In the genomic region with DNA sequence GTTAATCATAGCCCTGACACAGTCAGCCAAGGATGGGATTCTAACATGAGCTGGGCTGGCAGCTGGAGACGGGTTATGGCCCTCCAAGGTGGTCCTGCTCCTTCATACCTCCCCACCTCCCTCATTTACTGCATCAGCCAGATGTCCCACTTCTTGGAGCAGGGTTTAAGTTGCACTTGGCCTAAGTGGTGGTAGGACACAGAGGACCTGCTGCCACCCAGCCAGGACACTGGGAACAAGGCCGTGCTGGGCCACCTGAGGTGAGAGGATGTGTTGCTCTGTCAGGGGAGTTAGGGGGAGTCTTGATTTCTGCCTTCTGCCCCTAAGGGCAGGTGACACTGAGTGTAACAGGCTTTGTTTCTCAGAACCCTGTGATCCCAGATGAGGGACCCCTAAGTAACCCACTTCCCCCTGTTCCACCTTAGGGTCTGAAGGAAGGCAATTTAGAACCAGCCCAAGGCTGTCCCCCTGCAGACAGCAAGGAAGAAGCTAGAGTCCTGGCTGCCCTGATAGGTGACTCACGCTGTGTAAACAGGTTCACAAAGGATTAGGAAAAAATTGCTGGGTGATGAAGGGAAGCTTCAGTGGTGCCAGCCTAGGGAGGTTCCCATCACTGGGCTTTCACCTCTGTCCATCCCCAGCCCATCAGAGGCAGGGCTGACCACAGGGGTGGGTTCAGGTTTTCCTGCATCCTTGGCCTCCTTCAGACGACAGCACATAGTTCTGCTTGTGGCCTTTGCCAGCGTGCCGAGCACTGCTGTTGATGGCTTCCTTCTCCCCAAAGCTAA, we compare ENCODE assay signal across 12 cellular contexts.
A peak's percentile ranks its signal among the peaks of the same experiment; 100 is the strongest.
DNase-seq lines count a peak whose midpoint lies in the region; ATAC-seq and TF ChIP-seq lines count a peak whose summit lies in the region.
"Had no signal": no experiment of that assay in that cellular context is flagged by ENCODE, and none has a peak within 500 bp of the region (broad histone marks: within the 10 kb centered on the region; RNA-seq: fewer than 3 reads in every experiment).

No MANE protein-coding gene starts in this region.

- H3K4me1 Mint-ChIP-seq in endodermal cell (peaks cover 19% of the 10 kb centered on the region), T-cell (no peaks in the 10 kb centered on the region)
- no peaks in the 10 kb centered on the region for H3K4me1 Mint-ChIP-seq in activated T-cell treated with anti-CD3 and anti-CD28 coated beads, Interleukin-2, amount 50 U/mL, for 72 hours (ENCODE audit: low read depth)
- H3K4me1 Mint-ChIP-seq: immature natural killer cell had no signal

- DNase-seq in EL (peak; percentile 32), NCI-H69 (lab: John Stamatoyannopoulos, UW) (peak; percentile 70), endodermal cell (no peak), renal cortical epithelial cell (ENCODE audit: low read depth) (peak; percentile 77), occipital lobe (lab: John Stamatoyannopoulos, UW) (no peak), T-cell (no peak)
- DNase-seq in activated T-cell treated with anti-CD3 and anti-CD28 coated beads, Interleukin-2, amount 50 U/mL, for 72 hours = no peak
- DNase-seq: activated B cell treated with CpG ODN at 0.5 μM for 24 hours; activated T-cell treated with anti-CD3 and anti-CD28 coated beads, Interleukin-2, amount 50 U/mL, for 4 hours; immature natural killer cell; NCI-H2171 treated with DMSO at 0.1 percent for 48 hours had no signal

- no peak for TF ChIP-seq CTCF in endodermal cell (conservative IDR thresholded peaks at IDR 0.05)

- no peak overlapping the region for H3K4me3 ChIP-seq in endodermal cell (ENCODE audit: low read length)

- no peaks in the 10 kb centered on the region for H3K27me3 Mint-ChIP-seq in endodermal cell (ENCODE audit: insufficient read depth)
- H3K27me3 Mint-ChIP-seq in activated T-cell treated with anti-CD3 and anti-CD28 coated beads, Interleukin-2, amount 50 U/mL, for 72 hours (ENCODE audit: low read depth) = no peaks in the 10 kb centered on the region
- no peaks in the 10 kb centered on the region for H3K27me3 Mint-ChIP-seq in T-cell
- H3K27me3 Mint-ChIP-seq: activated B cell treated with CpG ODN at 0.5 μM for 24 hours had no signal

- peaks cover 4% of the 10 kb centered on the region for H3K36me3 Mint-ChIP-seq in endodermal cell (ENCODE audit: low read depth)
- H3K36me3 Mint-ChIP-seq in activated T-cell treated with anti-CD3 and anti-CD28 coated beads, Interleukin-2, amount 50 U/mL, for 72 hours (ENCODE audit: insufficient read depth in 2 of 2) = peaks cover 0 to 15% of the 10 kb centered on the region in 2 donors
- peaks cover 42% of the 10 kb centered on the region for H3K36me3 Mint-ChIP-seq in T-cell

- no peaks in the 10 kb centered on the region for H3K27me3 ChIP-seq in endodermal cell (ENCODE audit: control insufficient read depth, insufficient read depth, low read length, poor library complexity, severe bottlenecking)

- no peak overlapping the region for H3K9ac ChIP-seq in endodermal cell (ENCODE audit: extremely low read depth, low read length, poor library complexity, severe bottlenecking)

- peaks cover 38% of the 10 kb centered on the region for H3K4me1 ChIP-seq in endodermal cell (ENCODE audit: control insufficient read depth, insufficient read depth, low read length)

- H3K9me3 ChIP-seq in endodermal cell (ENCODE audit: control insufficient read depth, low read length) = no peaks in the 10 kb centered on the region

- H3K27ac ChIP-seq in endodermal cell (ENCODE audit: low read depth, low read length) = no peak overlapping the region

- ATAC-seq in HG02938 (IDR thresholded peaks at IDR 0.05; ENCODE audit: unreplicated experiment) = no peak
- no peak for ATAC-seq in activated T-cell treated with anti-CD3 and anti-CD28 coated beads, Interleukin-2, amount 50 U/mL, for 72 hours (replicated peaks in 1 of 2)
- ATAC-seq in T-cell (replicated peaks in 1 of 4) = no peak
- ATAC-seq: activated T-cell treated with anti-CD3 and anti-CD28 coated beads, Interleukin-2, amount 50 U/mL, for 4 hours had no signal

- H3K4me3 Mint-ChIP-seq in endodermal cell = no peak overlapping the region
- H3K4me3 Mint-ChIP-seq in activated T-cell treated with anti-CD3 and anti-CD28 coated beads, Interleukin-2, amount 50 U/mL, for 72 hours = no peak overlapping the region
- H3K4me3 Mint-ChIP-seq in T-cell = no peak overlapping the region
- H3K4me3 Mint-ChIP-seq: activated B cell treated with CpG ODN at 0.5 μM for 24 hours; activated T-cell treated with anti-CD3 and anti-CD28 coated beads, Interleukin-2, amount 50 U/mL, for 4 hours; immature natural killer cell had no signal

- WGBS in endodermal cell (ENCODE audit: insufficient coverage in 1 of 2, insufficient read length in 1 of 2), 2 experiments = 87 to 92% methylated on average over 4 to 6 of the region's 6 CpGs

- POLR2A ChIA-PET in T-cell (lab: Charles Lee) = no interaction called here

- peaks cover 11% of the 10 kb centered on the region for H3K36me3 ChIP-seq in endodermal cell (ENCODE audit: control insufficient read depth, insufficient read depth, low read length)

- H3K27ac Mint-ChIP-seq in endodermal cell (peak overlapping the region; percentile 35), T-cell (no peak overlapping the region)
- H3K27ac Mint-ChIP-seq in activated T-cell treated with anti-CD3 and anti-CD28 coated beads, Interleukin-2, amount 50 U/mL, for 72 hours = no peak overlapping the region
- H3K27ac Mint-ChIP-seq: activated B cell treated with CpG ODN at 0.5 μM for 24 hours had no signal

- CTCF ChIA-PET in T-cell (lab: Charles Lee) = no interaction called here

- H3K9me3 Mint-ChIP-seq in endodermal cell (no peaks in the 10 kb centered on the region), T-cell (no peaks in the 10 kb centered on the region)
- no peaks in the 10 kb centered on the region for H3K9me3 Mint-ChIP-seq in activated T-cell treated with anti-CD3 and anti-CD28 coated beads, Interleukin-2, amount 50 U/mL, for 72 hours
- H3K9me3 Mint-ChIP-seq: activated B cell treated with CpG ODN at 0.5 μM for 24 hours; activated T-cell treated with anti-CD3 and anti-CD28 coated beads, Interleukin-2, amount 50 U/mL, for 4 hours; immature natural killer cell had no signal

Comparison
In these comparisons a context has a peak if more than half of its experiments do, and no peak if none do; other contexts are left out.
1. DNase-seq: peak in EL (single experiment), NCI-H69 (single experiment) and renal cortical epithelial cell (single experiment); none in endodermal cell (single experiment), activated T-cell treated with anti-CD3 and anti-CD28 coated beads, Interleukin-2, amount 50 U/mL, for 72 hours (0 of 2), occipital lobe (single experiment) and T-cell (0 of 34).